10 cellular contexts compared by ENCODE assay signal in the genomic region with DNA sequence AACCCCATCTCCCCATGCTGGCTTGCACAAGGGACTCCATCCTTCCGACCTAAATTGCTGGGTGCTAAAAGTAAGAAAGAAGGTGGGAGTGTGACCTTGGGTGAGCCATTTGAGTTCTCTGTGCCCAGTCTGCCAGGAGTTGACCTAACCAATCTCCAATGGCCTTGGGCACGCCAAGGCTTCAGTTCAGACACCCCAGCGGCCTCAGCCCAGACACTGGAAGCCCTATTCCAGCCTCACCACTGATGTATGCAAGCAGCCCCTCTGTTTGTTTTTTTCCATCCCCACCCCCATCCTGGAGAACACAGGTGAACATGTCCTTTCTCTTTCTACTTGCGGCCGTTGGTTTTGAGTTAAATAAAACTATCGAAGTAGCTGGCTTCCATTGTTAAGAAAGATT. TPM values are rescaled to one million over a fixed set of nuclear protein-coding genes. Genes with fewer than 3 reads are reported as not detected.
DNase-seq lines count a peak whose midpoint lies in the region; ATAC-seq and TF ChIP-seq lines count a peak whose summit lies in the region.
"Had no signal": no experiment of that assay in that cellular context is flagged by ENCODE, and none has a peak within 500 bp of the region (broad histone marks: within the 10 kb centered on the region; RNA-seq: fewer than 3 reads in every experiment).

No MANE protein-coding gene starts in this region.

- H2BK15ac ChIP-seq in mesendoderm (replicated peaks; ENCODE audit: low read depth): no peak overlapping the region

- peaks cover 95% of the 10 kb centered on the region for H3F3A ChIP-seq in PC-9 (ENCODE audit: insufficient read depth, low read depth)

- BruUV-seq in PC-9 (replicated peaks; lab: Mats Ljungman, UMichigan): no TSS peak

- H2BK5ac ChIP-seq in mesendoderm (ENCODE audit: low read length): no peak overlapping the region

- no peak overlapping the region for H3K56ac ChIP-seq in mesendoderm (ENCODE audit: low read length)

- H3K18ac ChIP-seq in mesendoderm (ENCODE audit: low read length): no peak overlapping the region

- no peak overlapping the region for H4K8ac ChIP-seq in mesendoderm (ENCODE audit: low read depth, low read length)

- DNase-seq in AG04450 (ENCODE audit: low read depth, low spot score): no peak
- DNase-seq in PC-9: no peak
- no peak for DNase-seq in ovary
- DNase-seq in mesendoderm: no peak
- DNase-seq in SHP77 treated with DMSO at 0.1 percent for 48 hours (lab: John Stamatoyannopoulos, UW): no peak
- DNase-seq in HPDE6-E6E7 (ENCODE audit: extremely low spot score): no peak
- DNase-seq: activated CD8-positive, alpha-beta memory T cell treated with anti-CD3 and anti-CD28 coated beads, Interleukin-2, amount 50 U/mL, for 4 hours; NCI-H748 treated with DMSO at 0.1 percent for 48 hours had no signal

- intact Hi-C loops in PC-9 (cut with micrococcal nuclease; ENCODE audit: unreplicated experiment) (no loop called here), ovary (cut with DNase I) (loop anchor here in 2 of 4 donors (2.0 to 10.0 kb wide), 3 partner anchors 31 to 109 kb away; partner anchors contain the start of gene MYH9 (in 1 of the 2))

- H3K27ac ChIP-seq in AG04450 (ENCODE audit: low read depth, low read length): peak overlapping the region; percentile 98
- peak overlapping the region; percentile 38 for H3K27ac ChIP-seq in PC-9
- H3K27ac ChIP-seq in duodenal mucosa (ENCODE audit: low read depth, low read length): peak overlapping the region; percentile 62
- peak overlapping the region; percentile 50 to 76 for H3K27ac ChIP-seq in ovary
- H3K27ac ChIP-seq in mesendoderm (ENCODE audit: low read depth, low read length): no peak overlapping the region

- no peak overlapping the region for H3K4me2 ChIP-seq in PC-9
- H3K4me2 ChIP-seq in mesendoderm (ENCODE audit: low read length): no peak overlapping the region

- CTCF ChIA-PET in AG04450 (lab: Charles Lee): interaction anchor here (0.6 to 1.0 kb wide), 4 partner anchors 9 to 903 kb away, joined by 3 to 4 read pairs (median 3); no protein-coding TSS in a partner anchor
- CTCF ChIA-PET in PC-9 (lab: Charles Lee): interaction anchor here (0.6 to 0.7 kb wide), 2 partner anchors 46 to 49 kb away, joined by 4 to 13 read pairs; no protein-coding TSS in a partner anchor

- ATAC-seq in GM18909 (IDR thresholded peaks at IDR 0.05; ENCODE audit: poor library complexity, unreplicated experiment): no peak

- no peaks in the 10 kb centered on the region for H3K9me2 ChIP-seq in PC-9 (ENCODE audit: insufficient read depth)

- no peak overlapping the region for H3K4ac ChIP-seq in mesendoderm (ENCODE audit: low read depth, low read length)

- no peak for TF ChIP-seq EP300 in ovary (IDR thresholded peaks at IDR 0.05)

- peaks cover 5% of the 10 kb centered on the region; the same call in 1 of the 2 replicates for H3K36me3 ChIP-seq in PC-9 (ENCODE audit: low read depth)
- H3K36me3 ChIP-seq in duodenal mucosa (ENCODE audit: control insufficient read depth in 1 of 2, insufficient read depth in 2 of 2, low read length in 2 of 2): peaks cover 0 to 4% of the 10 kb centered on the region in 2 donors
- no peaks in the 10 kb centered on the region for H3K36me3 ChIP-seq in ovary
- H3K36me3 ChIP-seq in mesendoderm (ENCODE audit: control insufficient read depth, insufficient read depth, low read length): no peaks in the 10 kb centered on the region

- no peak overlapping the region for H4K5ac ChIP-seq in mesendoderm (ENCODE audit: low read length)

- H3K27me3 ChIP-seq in AG04450 (ENCODE audit: control insufficient read depth, insufficient read depth, low read length) (no peaks in the 10 kb centered on the region), PC-9 (ENCODE audit: insufficient read depth, low read depth) (no peaks in the 10 kb centered on the region), duodenal mucosa (ENCODE audit: control insufficient read depth in 1 of 2, insufficient read depth in 2 of 2, low read length in 2 of 2) (no peaks in the 10 kb centered on the region), ovary (no peaks in the 10 kb centered on the region), mesendoderm (ENCODE audit: insufficient read depth, low read length, poor library complexity) (no peaks in the 10 kb centered on the region)

- no peak for TF ChIP-seq POLR2A in ovary (IDR thresholded peaks at IDR 0.05)

- POLR2A ChIA-PET in AG04450 (lab: Yijun Ruan, JAX): interaction anchor here (0.6 to 2.4 kb wide), 7 partner anchors 9 to 115 kb away, joined by 3 to 16 read pairs (median 3); no protein-coding TSS in a partner anchor
- POLR2A ChIA-PET in PC-9 (lab: Charles Lee; ENCODE audit: unreplicated experiment): no interaction called here

- peaks cover 5% of the 10 kb centered on the region; the same call in 1 of the 2 replicates for H3K9me3 ChIP-seq in AG04450 (ENCODE audit: control insufficient read depth, insufficient read depth, low read length)
- no peaks in the 10 kb centered on the region for H3K9me3 ChIP-seq in PC-9 (ENCODE audit: insufficient read depth, low read depth)
- no peaks in the 10 kb centered on the region for H3K9me3 ChIP-seq in duodenal mucosa (ENCODE audit: control insufficient read depth in 1 of 2, low read length in 2 of 2)
- no peaks in the 10 kb centered on the region for H3K9me3 ChIP-seq in ovary

- peak overlapping the region; percentile 4 to 39 for H3K9ac ChIP-seq in duodenal mucosa (ENCODE audit: low read depth in 1 of 2, low read length in 2 of 2)
- H3K9ac ChIP-seq in mesendoderm (ENCODE audit: low read length): no peak overlapping the region

- peaks cover 100% of the 10 kb centered on the region for H3K79me2 ChIP-seq in PC-9 (ENCODE audit: low read depth)
- peaks cover 92% of the 10 kb centered on the region for H3K79me2 ChIP-seq in mesendoderm (ENCODE audit: control insufficient read depth, insufficient read depth, low read length)

- TF ChIP-seq CTCF in AG04450 (IDR thresholded peaks at IDR 0.05; ENCODE audit: low read depth, low read length): no peak
- TF ChIP-seq CTCF in PC-9 (conservative IDR thresholded peaks at IDR 0.05): no peak
- no peak for TF ChIP-seq CTCF in ovary (IDR thresholded peaks at IDR 0.05)

- H3K79me1 ChIP-seq in mesendoderm (ENCODE audit: low read length): peaks cover 22% of the 10 kb centered on the region

- no peak overlapping the region for H2AK5ac ChIP-seq in mesendoderm (ENCODE audit: low read length)

- H2BK120ac ChIP-seq in mesendoderm (ENCODE audit: low read depth, low read length): no peak overlapping the region

- H3K4me3 ChIP-seq in AG04450 (ENCODE audit: low read depth, low read length) (no peak overlapping the region), PC-9 (no peak overlapping the region), duodenal mucosa (ENCODE audit: low read depth in 1 of 2, low read length in 2 of 2) (peak overlapping the region in 1 of 2 donors; percentile 37), ovary (no peak overlapping the region), mesendoderm (ENCODE audit: low read length) (no peak overlapping the region)

- peaks cover 99% of the 10 kb centered on the region for H4K20me1 ChIP-seq in PC-9 (ENCODE audit: insufficient read depth)

- WGBS in ovary, 3 donors: 66 to 73% (median 71%) methylated on average over 6 of the region's 6 CpGs
- WGBS in mesendoderm (ENCODE audit: extremely low coverage, insufficient coverage, low lambda C conversion rate): no CpG with 5 or more reads among the region's 6 CpGs

- H3K4me1 ChIP-seq in PC-9 (replicated peaks; ENCODE audit: insufficient read depth): peaks cover 59% of the 10 kb centered on the region
- peaks cover 76 to 82% of the 10 kb centered on the region in 2 donors for H3K4me1 ChIP-seq in duodenal mucosa (ENCODE audit: control insufficient read depth in 1 of 2, insufficient read depth in 2 of 2, low read length in 2 of 2)
- peaks cover 46% of the 10 kb centered on the region for H3K4me1 ChIP-seq in ovary (ENCODE audit: insufficient read depth)
- H3K4me1 ChIP-seq in mesendoderm (ENCODE audit: control insufficient read depth, low read depth, low read length): peaks cover 20% of the 10 kb centered on the region

- H3K23ac ChIP-seq in mesendoderm (ENCODE audit: low read length): no peak overlapping the region

- H2AFZ ChIP-seq in PC-9: no peak overlapping the region

RNA-seq across cellular contexts. Expression of gene MYH9, which starts 31.9 kb away (rescaled TPM):
- 338 and 432 TPM in 2 replicates for polyA plus RNA-seq in AG04450 (2011; rRNA removed)
- 1,487 and 1,729 TPM in 2 replicates for polyA minus RNA-seq in AG04450 (2011; rRNA and poly(A)+ RNA removed)
- 758 and 776 TPM in 2 replicates for total RNA-seq in PC-9 (2021)
- 100 to 1,000 TPM; 128 to 452 (median 348) TPM for total RNA-seq in ovary
- polyA plus RNA-seq in ovary: 100 to 1,000 TPM; 196 to 530 TPM
- 110 TPM for polyA plus RNA-seq in mesendoderm (2013, experiment 1 of 2)
- 111 TPM for polyA plus RNA-seq in mesendoderm (2013, experiment 2 of 2)
